In genomic region chr6:31958412-31958740, GRCh38 we compare ENCODE assay signal across 6 cellular contexts. TPM values are rescaled to one million over a fixed set of nuclear protein-coding genes. Genes with fewer than 3 reads are reported as not detected.
A peak's percentile ranks its signal among the peaks of the same experiment; 100 is the strongest.
DNase-seq lines count a peak whose midpoint lies in the region; ATAC-seq, FAIRE-seq and TF ChIP-seq lines count a peak whose summit lies in the region.

No MANE protein-coding gene starts in this region.

- no peak for FAIRE-seq in pancreas (lab: Jason Lieb, UNC)

- peaks cover 0 to 33% (median 11%) of the 10 kb centered on the region in 3 donors for H3K36me3 ChIP-seq in pancreas

- peak; percentile 2 to 8 (median 6) for ATAC-seq in pancreas

- H3K9me3 ChIP-seq in pancreas = no peaks in the 10 kb centered on the region

- no peaks in the 10 kb centered on the region for H3K9me3 Mint-ChIP-seq in chondrocyte (ENCODE audit: low read depth)

- no peaks in the 10 kb centered on the region for H3K27me3 ChIP-seq in pancreas

- peak; percentile 39 for DNase-seq in NCI-H748 (lab: John Stamatoyannopoulos, UW; ENCODE audit: unreplicated experiment)
- DNase-seq in NCI-H748 treated with DMSO at 0.1 percent for 48 hours (lab: John Stamatoyannopoulos, UW) = no peak
- no peak for DNase-seq in chondrocyte (ENCODE audit: low spot score)
- no peak for DNase-seq in pancreas
- no peak for DNase-seq in anterior cingulate cortex (lab: John Stamatoyannopoulos, UW)
- DNase-seq in stimulated activated CD4-positive, alpha-beta T cell treated with anti-CD3 and anti-CD28 coated beads, Interleukin-2, amount 100 ng/mL, for 48 hours = no peak

- peaks cover 0 to 14% (median 6%) of the 10 kb centered on the region in 3 donors for H3K4me1 ChIP-seq in pancreas

- H3K4me1 Mint-ChIP-seq in chondrocyte (ENCODE audit: low read depth) = peaks cover 31% of the 10 kb centered on the region

- H3K27ac ChIP-seq in pancreas = peak overlapping the region; percentile 66 to 74 (median 68)

- peak overlapping the region; percentile 89 for H3K4me3 Mint-ChIP-seq in chondrocyte (ENCODE audit: unreplicated experiment)

- H3K27ac Mint-ChIP-seq in chondrocyte (ENCODE audit: unreplicated experiment) = peak overlapping the region; percentile 87

- WGBS in pancreas, 2 donors = 6 to 8% methylated on average over 11 of the region's 11 CpGs

- TF ChIP-seq CTCF in chondrocyte (IDR thresholded peaks at IDR 0.05) (no peak), pancreas (IDR thresholded peaks at IDR 0.05) (no peak)

- peaks cover 32% of the 10 kb centered on the region for H3K36me3 Mint-ChIP-seq in chondrocyte (ENCODE audit: low read depth)

- intact Hi-C loops in pancreas (cut with DNase I) = loop anchor here in 2 of 3 donors (10.0 kb wide), 1 partner anchor 54 kb away; the partner anchor contains the start of gene ZBTB12 (in 2 of the 2)

- H3K27me3 Mint-ChIP-seq in chondrocyte (ENCODE audit: low read depth) = no peaks in the 10 kb centered on the region

- H3K4me3 ChIP-seq in pancreas = peak overlapping the region; percentile 79 to 97 (median 92)

RNA-seq across cellular contexts. Expression of gene NELFE, which starts 0.4 kb away (rescaled TPM):
- total RNA-seq in chondrocyte = 43.5 to 59.3 TPM (median 50.6 TPM) in 3 replicates
- total RNA-seq in pancreas = 10 to 100 TPM; 22.5 to 40.8 (median 28.2) TPM
- polyA plus RNA-seq in pancreas = 10 to 100 TPM; 33.8 to 43.8 TPM

RNA-seq across cellular contexts. Expression of gene SKIC2, which starts 0.6 kb away (rescaled TPM):
- 56.9 to 85.6 TPM (median 61.2 TPM) in 3 replicates for total RNA-seq in chondrocyte
- 10 to 100 TPM; 21.4 to 46.3 (median 25.6) TPM for total RNA-seq in pancreas
- 100 to 1,000 TPM; 117 to 163 TPM for polyA plus RNA-seq in pancreas

RNA-seq across cellular contexts. Expression of gene CFB, which starts 12.5 kb away (rescaled TPM):
- total RNA-seq in chondrocyte (2.3 to 3.2 TPM (median 2.6 TPM) in 3 replicates), pancreas (100 to 1,000 TPM in 2 of 6 donors, 10 to 100 TPM in 4; 23.4 to 330 (median 57.1) TPM)
- polyA plus RNA-seq in pancreas = 100 to 1,000 TPM; 101 to 117 TPM

RNA-seq across cellular contexts. Expression of gene DXO, which starts 13.6 kb away (rescaled TPM):
- 15.8 to 25.9 TPM (median 19.3 TPM) in 3 replicates for total RNA-seq in chondrocyte
- total RNA-seq in pancreas = 10 to 100 TPM in 4 of 6 donors, 1 to 10 TPM in 2; 8.2 to 12.6 (median 11.0) TPM
- polyA plus RNA-seq in pancreas = 10 to 100 TPM; 32.0 to 39.7 TPM

RNA-seq across cellular contexts. Expression of gene C4A, which starts 23.5 kb away (rescaled TPM):
- total RNA-seq in chondrocyte = 7.2 to 13.3 TPM (median 10.5 TPM) in 3 replicates
- total RNA-seq in pancreas = 100 to 1,000 TPM in 3 of 6 donors, 10 to 100 TPM in 3; 14.0 to 789 (median 112) TPM
- 100 to 1,000 TPM in 1 of 2 donors, 10 to 100 TPM in 1; 40.3 to 130 TPM for polyA plus RNA-seq in pancreas
